ENCODE assay signal across 18 cellular contexts in the genomic region with DNA sequence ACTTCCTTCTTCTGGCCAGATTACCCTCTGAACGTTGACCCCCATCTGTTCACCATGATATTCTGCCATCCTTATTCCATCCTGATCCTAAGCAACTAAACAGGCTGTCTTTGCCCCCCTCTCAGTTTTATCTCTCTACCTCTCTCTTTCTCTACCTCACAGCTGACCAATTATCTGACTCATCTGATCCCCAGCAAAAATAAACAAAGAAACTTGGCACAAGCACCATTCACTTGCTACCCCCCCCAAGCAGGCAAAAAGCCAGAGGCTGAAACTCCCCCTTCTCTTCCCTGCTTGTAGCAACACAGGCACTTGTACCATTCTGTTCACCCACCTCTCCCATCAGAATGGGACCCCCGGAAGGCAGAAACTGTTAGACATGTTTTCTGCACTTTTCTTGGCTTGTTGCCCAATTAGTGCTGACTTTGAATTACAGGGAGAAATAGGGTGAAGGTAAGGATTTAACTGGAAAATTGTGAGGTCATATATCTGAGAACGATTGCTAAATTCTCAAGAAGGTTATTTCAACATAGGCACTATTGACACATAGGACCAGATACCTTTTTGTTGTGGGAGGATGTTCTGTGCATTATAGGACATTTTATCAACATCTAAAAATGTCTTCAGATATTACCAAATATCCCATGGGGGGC.
DNase-seq lines count a peak whose midpoint lies in the region; ATAC-seq, FAIRE-seq and TF ChIP-seq lines count a peak whose summit lies in the region.
"Had no signal": no experiment of that assay in that cellular context is flagged by ENCODE, and none has a peak within 500 bp of the region (broad histone marks: within the 10 kb centered on the region; RNA-seq: fewer than 3 reads in every experiment).

No MANE protein-coding gene starts in this region.

- H3K36me3 Mint-ChIP-seq in GM23338 (ENCODE audit: low read depth), result no peaks in the 10 kb centered on the region

- H3K27ac Mint-ChIP-seq in GM23338, result no peak overlapping the region

- no peaks in the 10 kb centered on the region for H3F3A ChIP-seq in GM23338 (replicated peaks; ENCODE audit: low read depth)

- in situ Hi-C loops in HepG2 (cut with HindIII; ENCODE audit: extremely low pct_ligation_motif_present, low pct_unique_long_range_greater_than_20kb), result no loop called here

- H3K79me2 ChIP-seq in GM23338 (replicated peaks; ENCODE audit: insufficient read depth) (no peaks in the 10 kb centered on the region), HepG2 (ENCODE audit: insufficient read depth, low read length) (no peaks in the 10 kb centered on the region)

- no peak overlapping the region; the same call in 1 of the 2 replicates for H3K4me2 ChIP-seq in GM23338
- peak overlapping the region; percentile 43 for H3K4me2 ChIP-seq in HepG2 (ENCODE audit: low read depth, low read length)

- POLR2A ChIA-PET in HepG2 (lab: Yijun Ruan, JAX), result interaction anchor here (1.0 to 1.4 kb wide), 3 partner anchors 13 to 32 kb away, joined by 3 to 7 read pairs (median 3); no protein-coding TSS in a partner anchor

- H2AFZ ChIP-seq in GM23338 (peak overlapping the region; percentile 15; the same call in 1 of the 2 replicates), HepG2 (ENCODE audit: low read length) (no peak overlapping the region)

- CTCF ChIA-PET in HepG2 (lab: Yijun Ruan, JAX; ENCODE audit: low intra/inter-chr PET ratio, low total read pairs), result no interaction called here

- H3K27me3 Mint-ChIP-seq in GM23338 (ENCODE audit: insufficient read depth, low read depth, poor library complexity), result peaks cover 1% of the 10 kb centered on the region

- no TSS peak for BruUV-seq in HepG2 (replicated peaks; lab: Mats Ljungman, UMichigan)

- H3K4me3 ChIP-seq in GM23338 (no peak overlapping the region), RWPE2 (ENCODE audit: severe bottlenecking) (no peak overlapping the region), HepG2 (replicated peaks in 1 of 3; ENCODE audit: insufficient read depth in 1 of 3, low read depth in 2 of 3, low read length in 3 of 3) (no peak overlapping the region; a peak in 2 of 6 replicates), vagina (no peak overlapping the region)

- TF ChIP-seq EP300 in HepG2 (IDR thresholded peaks at IDR 0.05; ENCODE audit: low read depth in 2 of 2, low read length in 2 of 2) (peak in 1 of 2 experiments; percentile 26; a peak in 1 of 4 replicates), HepG2 (CRISPR knock-in tag; IDR thresholded peaks at IDR 0.05; ENCODE audit: borderline replicate concordance) (no peak)

- FAIRE-seq in HepG2 (lab: Jason Lieb, UNC), result no peak
- FAIRE-seq: colon, endothelial cell of umbilical vein had no signal

- peaks cover 15% of the 10 kb centered on the region for H3K4me1 Mint-ChIP-seq in GM23338

- H3K4me1 ChIP-seq in GM23338 (ENCODE audit: insufficient read depth) (no peaks in the 10 kb centered on the region), RWPE2 (ENCODE audit: insufficient read depth, poor library complexity, severe bottlenecking) (no peaks in the 10 kb centered on the region), HepG2 (ENCODE audit: insufficient read depth, low read length) (peaks cover 35% of the 10 kb centered on the region), vagina (no peaks in the 10 kb centered on the region)

- WGBS in HepG2 (ENCODE audit: low lambda C conversion rate), result 3% methylated on average over 3 of the region's 3 CpGs

- H4K20me1 ChIP-seq in GM23338 (replicated peaks; ENCODE audit: insufficient read depth), result no peaks in the 10 kb centered on the region
- H4K20me1 ChIP-seq in HepG2 (ENCODE audit: insufficient read depth, low read length), result no peaks in the 10 kb centered on the region

- no peak overlapping the region for H3K9ac ChIP-seq in HepG2 (ENCODE audit: insufficient read depth, low read depth, low read length)

- no peaks in the 10 kb centered on the region for H3K27me3 ChIP-seq in GM23338 (ENCODE audit: insufficient read depth)
- H3K27me3 ChIP-seq in RWPE2 (ENCODE audit: insufficient read depth, poor library complexity, severe bottlenecking), result no peaks in the 10 kb centered on the region
- no peaks in the 10 kb centered on the region for H3K27me3 ChIP-seq in HepG2 (ENCODE audit: control insufficient read depth in 1 of 2, insufficient read depth in 2 of 2, low read length in 2 of 2)
- no peaks in the 10 kb centered on the region for H3K27me3 ChIP-seq in vagina

- no peak for TF ChIP-seq CTCF in GM23338 (conservative IDR thresholded peaks at IDR 0.05; ENCODE audit: low read depth in 2 of 2)
- no peak for TF ChIP-seq CTCF in RWPE2 (IDR thresholded peaks at IDR 0.05; ENCODE audit: poor library complexity, severe bottlenecking)
- TF ChIP-seq CTCF in HepG2 (CRISPR knock-in tag; IDR thresholded peaks at IDR 0.05), result no peak
- TF ChIP-seq CTCF in vagina (IDR thresholded peaks at IDR 0.05), result no peak

- no peak for ATAC-seq in GM23338
- peak; percentile 38; the same call in 2 of the 3 replicates for ATAC-seq in RWPE2 (ENCODE audit: low read depth)
- ATAC-seq in HepG2, result peak; percentile 62
- ATAC-seq in HG02885 (IDR thresholded peaks at IDR 0.05; ENCODE audit: poor library complexity, unreplicated experiment), result no peak
- ATAC-seq: Panc1, right cardiac atrium had no signal

- no peaks in the 10 kb centered on the region for H3K9me3 Mint-ChIP-seq in GM23338

- H3K36me3 ChIP-seq in GM23338 (ENCODE audit: insufficient read depth) (no peaks in the 10 kb centered on the region), RWPE2 (ENCODE audit: low read depth) (no peaks in the 10 kb centered on the region), HepG2 (replicated peaks in 1 of 2; ENCODE audit: control insufficient read depth in 1 of 2, insufficient read depth in 2 of 2, low read length in 2 of 2) (no peaks in the 10 kb centered on the region), vagina (no peaks in the 10 kb centered on the region)

- DNase-seq in GM23338 (ENCODE audit: low spot score), result no peak
- peak; percentile 24 for DNase-seq in NCI-H146 treated with DMSO at 0.1 percent for 48 hours (lab: John Stamatoyannopoulos, UW; ENCODE audit: unreplicated experiment)
- no peak for DNase-seq in RWPE2 (ENCODE audit: low spot score)
- DNase-seq in HepG2 (ENCODE audit: low spot score), result peak; percentile 57
- no peak for DNase-seq in vagina (ENCODE audit: extremely low spot score in 2 of 2)
- no peak for DNase-seq in RPMI8226
- DNase-seq: activated CD4-positive, CD25-positive, alpha-beta regulatory T cell; activated effector memory CD4-positive, alpha-beta T cell treated with anti-CD3 and anti-CD28 coated beads, Interleukin-2, amount 50 U/mL, for 16 hours; AML-193; anterior cingulate cortex; mesenchymal stem cell; NCI-H2081 treated with DMSO at 0.1 percent for 48 hours; right cardiac atrium; T-helper 1 cell had no signal

- TF ChIP-seq RAD21 in HepG2 (CRISPR knock-in tag; IDR thresholded peaks at IDR 0.05), result no peak

- no peak for TF ChIP-seq POLR2A in HepG2 (IDR thresholded peaks at IDR 0.05; ENCODE audit: insufficient read depth in 1 of 2, low read depth in 2 of 2, low read length in 2 of 2)
- TF ChIP-seq POLR2A in vagina (IDR thresholded peaks at IDR 0.05), result no peak

- H3K9me3 ChIP-seq in RWPE2 (ENCODE audit: severe bottlenecking) (peaks cover 2% of the 10 kb centered on the region), HepG2 (ENCODE audit: low read length) (no peaks in the 10 kb centered on the region), vagina (no peaks in the 10 kb centered on the region)

- H3K27ac ChIP-seq in GM23338 (ENCODE audit: low read depth), result no peak overlapping the region
- H3K27ac ChIP-seq in RWPE2 (ENCODE audit: poor library complexity, severe bottlenecking), result no peak overlapping the region
- H3K27ac ChIP-seq in HepG2 (ENCODE audit: extremely low read length, insufficient read depth, low read length), result no peak overlapping the region
- H3K27ac ChIP-seq in vagina, result no peak overlapping the region

- H3K9me2 ChIP-seq in GM23338 (ENCODE audit: insufficient read depth), result peaks cover 6% of the 10 kb centered on the region; the same call in 1 of the 2 replicates

- intact Hi-C loops in HepG2 (cut with micrococcal nuclease; ENCODE audit: unreplicated experiment), result no loop called here
- intact Hi-C loops in vagina (cut with DNase I), result no loop called here

- no peak overlapping the region for H3K4me3 Mint-ChIP-seq in GM23338

TF ChIP-seq in GM23338, 12 proteins besides CTCF, POLR2A, EP300 and RAD21:
- no peak for TF ChIP-seq POLR2AphosphoS5 (IDR thresholded peaks at IDR 0.05; ENCODE audit: low read depth)
TF ChIP-seq in GM23338: peak in this region for 0.

TF ChIP-seq in HepG2, 621 proteins besides CTCF, POLR2A, EP300 and RAD21 (continues in another document):
- TF ChIP-seq, protein P1, sequence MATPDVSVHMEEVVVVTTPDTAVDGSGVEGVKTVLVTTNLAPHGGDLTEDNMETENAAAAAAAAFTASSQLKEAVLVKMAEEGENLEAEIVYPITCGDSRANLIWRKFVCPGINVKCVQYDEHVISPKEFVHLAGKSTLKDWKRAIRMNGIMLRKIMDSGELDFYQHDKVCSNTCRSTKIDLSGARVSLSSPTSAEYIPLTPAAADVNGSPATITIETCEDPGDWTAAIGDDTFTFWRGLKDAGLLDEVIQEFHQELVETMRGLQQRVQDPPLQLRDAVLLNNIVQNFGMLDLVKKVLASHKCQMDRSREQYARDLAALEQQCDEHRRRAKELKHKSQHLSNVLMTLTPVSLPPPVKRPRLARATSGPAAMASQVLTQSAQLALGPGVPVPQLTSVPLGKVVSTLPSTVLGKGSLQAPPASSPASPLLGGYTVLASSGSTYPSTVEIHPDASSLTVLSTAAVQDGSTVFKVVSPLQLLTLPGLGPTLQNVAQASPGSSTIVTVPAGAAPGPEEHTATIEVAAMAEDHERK (CRISPR knock-in tag; IDR thresholded peaks at IDR 0.05; ENCODE audit: low read depth), result no peak
- TF ChIP-seq, protein P2, sequence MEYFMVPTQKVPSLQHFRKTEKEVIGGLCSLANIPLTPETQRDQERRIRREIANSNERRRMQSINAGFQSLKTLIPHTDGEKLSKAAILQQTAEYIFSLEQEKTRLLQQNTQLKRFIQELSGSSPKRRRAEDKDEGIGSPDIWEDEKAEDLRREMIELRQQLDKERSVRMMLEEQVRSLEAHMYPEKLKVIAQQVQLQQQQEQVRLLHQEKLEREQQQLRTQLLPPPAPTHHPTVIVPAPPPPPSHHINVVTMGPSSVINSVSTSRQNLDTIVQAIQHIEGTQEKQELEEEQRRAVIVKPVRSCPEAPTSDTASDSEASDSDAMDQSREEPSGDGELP (IDR thresholded peaks at IDR 0.05; ENCODE audit: borderline replicate concordance, low read depth), result peak; percentile 90
- no peak for TF ChIP-seq MXD1 (CRISPR knock-in tag; IDR thresholded peaks at IDR 0.05)

Comparison
In these comparisons a context has a peak if more than half of its experiments do, and no peak if none do; other contexts are left out.
1. ATAC-seq: peak in RWPE2 (single experiment) and HepG2 (single experiment); none in GM23338 (single experiment) and HG02885 (single experiment).
2. DNase-seq: peak in NCI-H146 treated with DMSO at 0.1 percent for 48 hours (single experiment) and HepG2 (single experiment); none in GM23338 (single experiment), RWPE2 (single experiment), vagina (0 of 2) and RPMI8226 (single experiment).